ENCODE assay signal across 24 cellular contexts in genomic region chr9:16579872-16580432, GRCh38.
DNase-seq lines count a peak whose midpoint lies in the region; ATAC-seq, FAIRE-seq and TF ChIP-seq lines count a peak whose summit lies in the region.
"Had no signal": no experiment of that assay in that cellular context is flagged by ENCODE, and none has a peak within 500 bp of the region (broad histone marks: within the 10 kb centered on the region; RNA-seq: fewer than 3 reads in every experiment).

No MANE protein-coding gene starts in this region.

- TF ChIP-seq POLR2A in breast epithelium (IDR thresholded peaks at IDR 0.05), result no peak

- H3K79me2 ChIP-seq in astrocyte (ENCODE audit: insufficient read depth, low read length), result peaks cover 4% of the 10 kb centered on the region

- H3K9me3 Mint-ChIP-seq in MCF 10A (ENCODE audit: unreplicated experiment), result no peaks in the 10 kb centered on the region
- H3K9me3 Mint-ChIP-seq in astrocyte (ENCODE audit: unreplicated experiment), result no peaks in the 10 kb centered on the region
- H3K9me3 Mint-ChIP-seq in type B pancreatic cell, result no peaks in the 10 kb centered on the region
- H3K9me3 Mint-ChIP-seq: CD8-positive, alpha-beta T cell had no signal

- no peaks in the 10 kb centered on the region for H3K4me1 ChIP-seq in breast epithelium
- no peaks in the 10 kb centered on the region for H3K4me1 ChIP-seq in astrocyte (ENCODE audit: insufficient read depth, low read length)
- no peaks in the 10 kb centered on the region for H3K4me1 ChIP-seq in mucosa of descending colon (ENCODE audit: low read depth)

- no peaks in the 10 kb centered on the region for H4K20me1 ChIP-seq in astrocyte (ENCODE audit: insufficient read depth, low read length)

- H2AFZ ChIP-seq in astrocyte (ENCODE audit: low read depth, low read length), result no peak overlapping the region

- DNase-seq in MCF 10A (ENCODE audit: unreplicated experiment) (no peak), breast epithelium (ENCODE audit: low spot score in 2 of 2) (no peak), astrocyte (ENCODE audit: low read depth) (no peak), mucosa of descending colon (peak in 1 of 3 donors; percentile 41), type B pancreatic cell (ENCODE audit: extremely low spot score, unreplicated experiment) (no peak), cerebellar nuclear complex (lab: John Stamatoyannopoulos, UW) (no peak), NCI-H524 (lab: John Stamatoyannopoulos, UW) (no peak)
- DNase-seq: 8988T; CD8-positive, alpha-beta T cell; DND-41; GOT3; Karpas-422; MG63; NCI-H1092 treated with DMSO at 0.1 percent for 48 hours; NCI-H146; NCI-H2029; NCI-H226; NCI-H510A treated with DMSO at 0.1 percent for 48 hours; NCI-H774 had no signal

- no peak overlapping the region for H3K4me3 ChIP-seq in breast epithelium
- H3K4me3 ChIP-seq in astrocyte (ENCODE audit: insufficient read depth, low read depth, low read length), result no peak overlapping the region
- no peak overlapping the region for H3K4me3 ChIP-seq in mucosa of descending colon
- H3K4me3 ChIP-seq: BLaER1 treated with 17β-estradiol and CSF1 and Interleukin-3, amounts not matched to agents 10 nM and 100 nM; MG63 had no signal

- POLR2A ChIA-PET in MCF 10A (lab: Yijun Ruan, JAX), result no interaction called here

- no peak for FAIRE-seq in astrocyte (lab: Jason Lieb, UNC)
- FAIRE-seq: GM12891 had no signal

- no peaks in the 10 kb centered on the region for H3K27me3 Mint-ChIP-seq in MCF 10A (ENCODE audit: insufficient read depth, unreplicated experiment)
- no peaks in the 10 kb centered on the region for H3K27me3 Mint-ChIP-seq in astrocyte (ENCODE audit: low read depth, unreplicated experiment)
- H3K27me3 Mint-ChIP-seq in type B pancreatic cell, result peaks cover 2% of the 10 kb centered on the region

- peak overlapping the region; percentile 7 for H3K27ac Mint-ChIP-seq in MCF 10A (ENCODE audit: low read depth, unreplicated experiment)
- H3K27ac Mint-ChIP-seq in astrocyte (ENCODE audit: unreplicated experiment), result peak overlapping the region; percentile 1
- peak overlapping the region; percentile 29 for H3K27ac Mint-ChIP-seq in type B pancreatic cell
- H3K27ac Mint-ChIP-seq: CD8-positive, alpha-beta T cell had no signal

- H3K36me3 Mint-ChIP-seq in MCF 10A (ENCODE audit: insufficient read depth, unreplicated experiment) (no peaks in the 10 kb centered on the region), astrocyte (ENCODE audit: low read depth, unreplicated experiment) (peaks cover 1% of the 10 kb centered on the region), type B pancreatic cell (peaks cover 8% of the 10 kb centered on the region)
- H3K36me3 Mint-ChIP-seq: CD8-positive, alpha-beta T cell had no signal

- H3K9me3 ChIP-seq in breast epithelium (no peaks in the 10 kb centered on the region), astrocyte (ENCODE audit: insufficient read depth, low read depth, low read length) (no peaks in the 10 kb centered on the region), mucosa of descending colon (no peaks in the 10 kb centered on the region)
- H3K9me3 ChIP-seq: BLaER1 treated with 17β-estradiol and CSF1 and Interleukin-3, amounts not matched to agents 10 nM and 100 nM; MG63 had no signal

- no peak overlapping the region for H3K9ac ChIP-seq in astrocyte (ENCODE audit: low read length)
- H3K9ac ChIP-seq: BLaER1 treated with 17β-estradiol and CSF1 and Interleukin-3, amounts not matched to agents 10 nM and 100 nM had no signal

- CTCF ChIA-PET in MCF 10A (lab: Yijun Ruan, JAX), result no interaction called here

- no peaks in the 10 kb centered on the region for H3K4me1 Mint-ChIP-seq in MCF 10A (ENCODE audit: insufficient read depth, unreplicated experiment)
- H3K4me1 Mint-ChIP-seq in astrocyte (ENCODE audit: low read depth, unreplicated experiment), result peaks cover 16% of the 10 kb centered on the region
- H3K4me1 Mint-ChIP-seq in type B pancreatic cell (ENCODE audit: unreplicated experiment), result peaks cover 36% of the 10 kb centered on the region

- H3K4me3 Mint-ChIP-seq in MCF 10A (ENCODE audit: unreplicated experiment) (no peak overlapping the region), astrocyte (ENCODE audit: unreplicated experiment) (no peak overlapping the region), type B pancreatic cell (no peak overlapping the region)
- H3K4me3 Mint-ChIP-seq: CD8-positive, alpha-beta T cell had no signal

- ATAC-seq in mucosa of descending colon (peak; percentile 95), GM19324 (IDR thresholded peaks at IDR 0.05; ENCODE audit: low FRiP score, unreplicated experiment) (no peak)
- ATAC-seq: CD8-positive, alpha-beta T cell; HCT116; Panc1 had no signal

- no TSS peak for BruUV-seq in MCF 10A (replicated peaks; lab: Mats Ljungman, UMichigan)

- H3K27ac ChIP-seq in breast epithelium (no peak overlapping the region), astrocyte (ENCODE audit: low read depth, low read length) (no peak overlapping the region)
- H3K27ac ChIP-seq: BLaER1 treated with 17β-estradiol and CSF1 and Interleukin-3, amounts not matched to agents 10 nM and 100 nM had no signal

- no peak for TF ChIP-seq CTCF in MCF 10A (IDR thresholded peaks at IDR 0.05; ENCODE audit: unreplicated experiment)
- no peak for TF ChIP-seq CTCF in breast epithelium (IDR thresholded peaks at IDR 0.05)
- TF ChIP-seq CTCF in astrocyte (IDR thresholded peaks at IDR 0.05; ENCODE audit: insufficient read depth, low read depth, low read length), result no peak
- no peak for TF ChIP-seq CTCF in mucosa of descending colon (IDR thresholded peaks at IDR 0.05)
- no peak for TF ChIP-seq CTCF in type B pancreatic cell (conservative IDR thresholded peaks at IDR 0.05)

- H3K36me3 ChIP-seq in breast epithelium (no peaks in the 10 kb centered on the region), astrocyte (ENCODE audit: insufficient read depth, low read length) (peaks cover 4% of the 10 kb centered on the region), mucosa of descending colon (ENCODE audit: low read depth) (no peaks in the 10 kb centered on the region)
- H3K36me3 ChIP-seq: MG63 had no signal

- H3K4me2 ChIP-seq in astrocyte (ENCODE audit: low read length), result no peak overlapping the region
- H3K4me2 ChIP-seq: BLaER1 treated with 17β-estradiol and CSF1 and Interleukin-3, amounts not matched to agents 10 nM and 100 nM had no signal

- intact Hi-C loops in MCF 10A (cut with micrococcal nuclease), result no loop called here
- intact Hi-C loops in breast epithelium (cut with DNase I; ENCODE audit: low total_unique reads), result no loop called here
- intact Hi-C loops in mucosa of descending colon (cut with DNase I, micrococcal nuclease), result no loop called here

- no peaks in the 10 kb centered on the region for H3K27me3 ChIP-seq in breast epithelium
- H3K27me3 ChIP-seq in astrocyte (ENCODE audit: insufficient read depth, low read length), result no peaks in the 10 kb centered on the region
- H3K27me3 ChIP-seq: BLaER1 treated with 17β-estradiol and CSF1 and Interleukin-3, amounts not matched to agents 10 nM and 100 nM; MG63 had no signal
